In genomic region chr12:31959701-31960391, GRCh38 we compare ENCODE assay signal across 8 cellular contexts. TPM values are rescaled to one million over a fixed set of nuclear protein-coding genes. Genes with fewer than 3 reads are reported as not detected.
A peak's percentile ranks its signal among the peaks of the same experiment; 100 is the strongest.
DNase-seq lines count a peak whose midpoint lies in the region; ATAC-seq and TF ChIP-seq lines count a peak whose summit lies in the region.

No MANE protein-coding gene starts in this region.

- peak overlapping the region; percentile 84 for H3K4me3 Mint-ChIP-seq in Caco-2 (ENCODE audit: unreplicated experiment)
- peak overlapping the region; percentile 93 to 99 (median 97) for H3K4me3 Mint-ChIP-seq in naive thymus-derived CD8-positive, alpha-beta T cell

- peaks cover 95% of the 10 kb centered on the region for H3K36me3 Mint-ChIP-seq in Caco-2 (ENCODE audit: insufficient read depth, unreplicated experiment)
- H3K36me3 Mint-ChIP-seq in naive thymus-derived CD8-positive, alpha-beta T cell = peaks cover 35 to 50% (median 48%) of the 10 kb centered on the region in 3 donors

- H3K4me1 Mint-ChIP-seq in Caco-2 (ENCODE audit: low read depth, unreplicated experiment) = peaks cover 43% of the 10 kb centered on the region
- peaks cover 42 to 82% (median 71%) of the 10 kb centered on the region in 4 donors for H3K4me1 Mint-ChIP-seq in naive thymus-derived CD8-positive, alpha-beta T cell

- H3K27me3 ChIP-seq in Caco-2 (replicated peaks; ENCODE audit: control insufficient read depth, insufficient read depth, low read length) (no peaks in the 10 kb centered on the region), NT2/D1 (ENCODE audit: insufficient read depth, insufficient read length) (no peaks in the 10 kb centered on the region)

- DNase-seq in Caco-2 (peak; percentile 76 to 80), NT2/D1 (ENCODE audit: low read depth, low spot score) (peak; percentile 51), activated T-helper 1 cell treated with Interleukin-2 at 50 U/mL for 16 hours (ENCODE audit: low read depth) (peak; percentile 58), fibroblast of gingiva (ENCODE audit: low read depth) (peak; percentile 62)
- peak; percentile 39 to 85 (median 72) for DNase-seq in naive thymus-derived CD8-positive, alpha-beta T cell
- peak; percentile 75 for DNase-seq in stimulated activated naive CD4-positive, alpha-beta T cell treated with Interleukin-2 at 50 U/mL for 16 hours (lab: John Stamatoyannopoulos, UW)

- peaks cover 4% of the 10 kb centered on the region for H3K36me3 ChIP-seq in Caco-2 (ENCODE audit: control insufficient read depth, insufficient read depth, low read length)
- H3K36me3 ChIP-seq in NT2/D1 (ENCODE audit: insufficient read depth, insufficient read length, low read length) = peaks cover 41% of the 10 kb centered on the region

- intact Hi-C loops in Caco-2 (cut with micrococcal nuclease; ENCODE audit: unreplicated experiment) = loop anchor here (1.0 to 10.0 kb wide), 12 partner anchors 11 to 315 kb away; partner anchors contain the start of genes AMN1, BICD1 and ETFBKMT

- H3K4me3 ChIP-seq in Caco-2 (ENCODE audit: low read depth, low read length) (peak overlapping the region; percentile 69), NT2/D1 (ENCODE audit: insufficient read length, low read depth) (peak overlapping the region; percentile 91)

- no peaks in the 10 kb centered on the region for H3K27me3 Mint-ChIP-seq in Caco-2 (ENCODE audit: insufficient read depth, unreplicated experiment)
- no peaks in the 10 kb centered on the region for H3K27me3 Mint-ChIP-seq in naive thymus-derived CD8-positive, alpha-beta T cell

- H3K4me1 ChIP-seq in Caco-2 (peaks cover 38% of the 10 kb centered on the region), NT2/D1 (ENCODE audit: insufficient read depth, insufficient read length) (no peaks in the 10 kb centered on the region)

- no TSS peak for BruUV-seq in Caco-2 (replicated peaks; lab: Mats Ljungman, UMichigan)

- H3K9me3 Mint-ChIP-seq in Caco-2 (ENCODE audit: unreplicated experiment) = peaks cover 45% of the 10 kb centered on the region
- H3K9me3 Mint-ChIP-seq in naive thymus-derived CD8-positive, alpha-beta T cell = peaks cover 0 to 4% (median 0%) of the 10 kb centered on the region in 9 donors

- CTCF ChIA-PET in Caco-2 (lab: Charles Lee) = interaction anchor here (0.6 to 1.1 kb wide), 5 partner anchors 30 to 352 kb away, joined by 3 to 7 read pairs (median 3); no protein-coding TSS in a partner anchor

- peak overlapping the region; percentile 88 for H3K9ac ChIP-seq in NT2/D1 (ENCODE audit: insufficient read length, low read depth)

- H3K27ac Mint-ChIP-seq in Caco-2 (ENCODE audit: unreplicated experiment) = peak overlapping the region; percentile 93
- H3K27ac Mint-ChIP-seq in naive thymus-derived CD8-positive, alpha-beta T cell = peak overlapping the region; percentile 94 to 99 (median 97)

- POLR2A ChIA-PET in Caco-2 (lab: Charles Lee) = interaction anchor here (0.5 to 1.3 kb wide), 3 partner anchors 38 to 300 kb away, joined by 3 to 6 read pairs (median 5); partner anchors contain the start of gene ETFBKMT
- POLR2A ChIA-PET in naive thymus-derived CD8-positive, alpha-beta T cell (lab: Charles Lee) = interaction anchor here (0.7 to 4.6 kb wide), 54 partner anchors 10 to 636 kb away, joined by 3 to 112 read pairs (median 5); partner anchors contain the start of genes AMN1 and ETFBKMT

- TF ChIP-seq CTCF in Caco-2 (IDR thresholded peaks at IDR 0.05; ENCODE audit: insufficient read depth in 1 of 2, low read depth in 1 of 2, low read length in 1 of 2, severe bottlenecking in 1 of 2, unreplicated experiment in 1 of 2) = no peak

- ATAC-seq in GM19455 (IDR thresholded peaks at IDR 0.05; ENCODE audit: unreplicated experiment) (peak; percentile 41), HG03565 (IDR thresholded peaks at IDR 0.05; ENCODE audit: unreplicated experiment) (peak; percentile 29)
- ATAC-seq in naive thymus-derived CD8-positive, alpha-beta T cell = peak; percentile 59 to 67

- H3K9me3 ChIP-seq in Caco-2 (peaks cover 58% of the 10 kb centered on the region), NT2/D1 (ENCODE audit: insufficient read depth, low read length) (peaks cover 59% of the 10 kb centered on the region)

RNA-seq across cellular contexts. Expression of gene RESF1, which starts 0.6 kb away (rescaled TPM):
- total RNA-seq in Caco-2 (2022) = 110 and 118 TPM in 2 replicates
- 100 to 1,000 TPM; 541 to 583 TPM for total RNA-seq in naive thymus-derived CD8-positive, alpha-beta T cell
- polyA plus RNA-seq in naive thymus-derived CD8-positive, alpha-beta T cell = 100 to 1,000 TPM; 129 to 237 (median 154) TPM

Comparison
In these comparisons a context has a peak if more than half of its experiments do, and no peak if none do; other contexts are left out.
1. Peak in every context shown above with its lines: DNase-seq, ATAC-seq and H3K4me3 ChIP-seq.